Comparison of ENCODE assay signal across 8 cellular contexts in genomic region chr11:72080326-72081183, GRCh38. TPM values are rescaled to one million over a fixed set of nuclear protein-coding genes. Genes with fewer than 3 reads are reported as not detected.
DNase-seq lines count a peak whose midpoint lies in the region; ATAC-seq, FAIRE-seq and TF ChIP-seq lines count a peak whose summit lies in the region.

LRRC51 (plus strand) TSS chr11:72080850; CDS start chr11:72089084, 8,234 bp downstream.
NUMA1 (minus strand) TSS chr11:72080542; CDS start chr11:72035943, 44,599 bp downstream.

- peak; percentile 92 for ATAC-seq in GM18909 (IDR thresholded peaks at IDR 0.05; ENCODE audit: poor library complexity, unreplicated experiment)
- ATAC-seq in HG03159 (IDR thresholded peaks at IDR 0.05; ENCODE audit: unreplicated experiment), result peak; percentile 93

- TF ChIP-seq CTCF in WI38 (IDR thresholded peaks at IDR 0.05; ENCODE audit: low read depth, low read length) (no peak), bronchial epithelial cell (IDR thresholded peaks at IDR 0.05; ENCODE audit: insufficient read depth, low read length, severe bottlenecking) (no peak)

- no peaks in the 10 kb centered on the region for H3K27me3 ChIP-seq in bronchial epithelial cell (ENCODE audit: control insufficient read depth, insufficient read depth, low read length)

- H3K27ac ChIP-seq in skin epidermis, result peak within 1 kb of the TSS in 20 of 21 experiments; percentile 67 to 93 (median 89)

- peaks cover 1% of the 10 kb centered on the region for H3K36me3 ChIP-seq in bronchial epithelial cell (ENCODE audit: control insufficient read depth, insufficient read depth, low read length)

- DNase-seq in AG08395 (ENCODE audit: low spot score), result peak; percentile 95
- peak; percentile 99 for DNase-seq in NCI-H2227 (lab: John Stamatoyannopoulos, UW; ENCODE audit: unreplicated experiment)
- peak; percentile 100 for DNase-seq in bronchial epithelial cell (ENCODE audit: low read depth)
- DNase-seq in iPS-NIHi11 (ENCODE audit: low spot score), result peak; percentile 90

- FAIRE-seq in bronchial epithelial cell (lab: Jason Lieb, UNC), result no peak

- peak within 1 kb of the TSS; percentile 83 for H3K4me3 ChIP-seq in WI38 (ENCODE audit: low read depth, low read length)
- H3K4me3 ChIP-seq in bronchial epithelial cell (ENCODE audit: low read depth, low read length), result peak within 1 kb of the TSS; percentile 65
- peak within 1 kb of the TSS; percentile 44 to 77 (median 71) for H3K4me3 ChIP-seq in skin epidermis

RNA-seq across cellular contexts. Expression of gene LRRC51, which starts in this region (rescaled TPM):
- total RNA-seq in bronchial epithelial cell, result 2.6 and 3.2 TPM in 2 replicates

RNA-seq across cellular contexts. Expression of gene NUMA1, which starts in this region (rescaled TPM):
- total RNA-seq in bronchial epithelial cell, result 52.7 and 79.1 TPM in 2 replicates

Comparison
In these comparisons a context has a peak if more than half of its experiments do, and no peak if none do; other contexts are left out.
1. Peak in every context shown above with its lines: DNase-seq, ATAC-seq, H3K4me3 ChIP-seq and H3K27ac ChIP-seq.